Comparison of ENCODE assay signal across 27 cellular contexts in the genomic region with DNA sequence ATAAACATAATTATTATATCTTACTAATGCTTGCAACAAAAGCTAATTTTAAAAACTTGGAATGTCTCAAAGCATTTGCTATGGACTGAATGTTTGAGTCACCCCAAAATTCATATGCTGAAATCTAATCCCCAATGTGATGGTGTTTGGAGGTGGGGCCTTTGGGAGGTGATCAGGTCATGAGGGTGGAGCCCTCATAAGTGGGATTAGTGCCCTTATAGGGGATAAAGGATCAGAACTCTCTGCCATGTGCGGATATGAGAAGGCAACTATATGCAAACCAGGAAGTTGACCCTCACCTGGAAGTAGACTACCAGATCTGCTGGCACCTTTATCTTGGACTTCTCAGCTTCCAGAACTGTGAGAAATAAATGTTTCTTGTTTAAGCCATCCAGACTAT.
DNase-seq lines count a peak whose midpoint lies in the region; ATAC-seq, FAIRE-seq and TF ChIP-seq lines count a peak whose summit lies in the region.
"Had no signal": no experiment of that assay in that cellular context is flagged by ENCODE, and none has a peak within 500 bp of the region (broad histone marks: within the 10 kb centered on the region; RNA-seq: fewer than 3 reads in every experiment).

No MANE protein-coding gene starts in this region.

- H3K9ac ChIP-seq in HepG2 (ENCODE audit: insufficient read depth, low read depth, low read length) = no peak overlapping the region
- H3K9ac ChIP-seq in K562 (ENCODE audit: insufficient read depth in 1 of 2, low read depth in 2 of 2, low read length in 2 of 2) = no peak overlapping the region
- no peak overlapping the region for H3K9ac ChIP-seq in colonic mucosa (ENCODE audit: low read depth in 2 of 2, low read length in 2 of 2)
- H3K9ac ChIP-seq: BLaER1 treated with 17β-estradiol and CSF1 and Interleukin-3, amounts not matched to agents 10 nM and 100 nM had no signal

- H3K36me3 Mint-ChIP-seq in activated CD4-positive, alpha-beta T cell treated with anti-CD3 and anti-CD28 coated beads, Interleukin-2, amount 10 ng/mL, durations not matched to agents 24 days and 14 days (ENCODE audit: low read depth) = peaks cover 3% of the 10 kb centered on the region

- H2AFZ ChIP-seq in HepG2 (ENCODE audit: low read length) (no peak overlapping the region), K562 (ENCODE audit: low read depth, low read length) (peak overlapping the region; percentile 26)

- TF ChIP-seq EP300 in HepG2 (IDR thresholded peaks at IDR 0.05; ENCODE audit: low read depth in 2 of 2, low read length in 2 of 2) (no peak), HepG2 (CRISPR knock-in tag; IDR thresholded peaks at IDR 0.05; ENCODE audit: borderline replicate concordance) (no peak), K562 (IDR thresholded peaks at IDR 0.05; ENCODE audit: low read length) (no peak), esophagus muscularis mucosa (IDR thresholded peaks at IDR 0.05) (no peak)

- BruUV-seq in HepG2 (replicated peaks; lab: Mats Ljungman, UMichigan) = no TSS peak
- BruUV-seq in K562 (replicated peaks; lab: Mats Ljungman, UMichigan) = no TSS peak

- H3K9me1 ChIP-seq in K562 (ENCODE audit: control insufficient read depth, insufficient read depth, low read length) = no peaks in the 10 kb centered on the region

- TF ChIP-seq CTCF in HepG2 (CRISPR knock-in tag; IDR thresholded peaks at IDR 0.05) (no peak), right lobe of liver (IDR thresholded peaks at IDR 0.05) (no peak), K562 (IDR thresholded peaks at IDR 0.05 in 2 of 3, conservative IDR thresholded peaks at IDR 0.05 in 1 of 3; ENCODE audit: insufficient read depth in 2 of 3, low read depth in 1 of 3, low read length in 3 of 3) (no peak), esophagus muscularis mucosa (IDR thresholded peaks at IDR 0.05) (no peak), colonic mucosa (IDR thresholded peaks at IDR 0.05) (no peak)

- H3K9me3 ChIP-seq in HepG2 (ENCODE audit: low read length) = no peaks in the 10 kb centered on the region
- no peaks in the 10 kb centered on the region for H3K9me3 ChIP-seq in right lobe of liver
- no peaks in the 10 kb centered on the region for H3K9me3 ChIP-seq in K562 (replicated peaks; ENCODE audit: control insufficient read depth, insufficient read depth, low read depth, low read length)
- no peaks in the 10 kb centered on the region for H3K9me3 ChIP-seq in esophagus muscularis mucosa
- H3K9me3 ChIP-seq in colonic mucosa = no peaks in the 10 kb centered on the region

- peaks cover 17% of the 10 kb centered on the region for H3K9me3 Mint-ChIP-seq in activated CD4-positive, alpha-beta T cell treated with anti-CD3 and anti-CD28 coated beads, Interleukin-2, amount 10 ng/mL, durations not matched to agents 24 days and 14 days

- CTCF ChIA-PET in HepG2 (lab: Yijun Ruan, JAX; ENCODE audit: low intra/inter-chr PET ratio, low total read pairs) (no interaction called here), K562 (lab: Yijun Ruan, JAX; ENCODE audit: low intra/inter-chr PET ratio) (no interaction called here)

- H3K4me1 ChIP-seq in HepG2 (ENCODE audit: insufficient read depth, low read length) = peaks cover 30% of the 10 kb centered on the region
- peaks cover 0 to 15% (median under 1%) of the 10 kb centered on the region in 4 donors for H3K4me1 ChIP-seq in right lobe of liver
- peaks cover 0 to 15% of the 10 kb centered on the region in 2 experiments; a peak in 4 of 5 replicates for H3K4me1 ChIP-seq in K562 (replicated peaks in 1 of 2; ENCODE audit: control insufficient read depth in 2 of 2, insufficient read depth in 2 of 2, low read length in 2 of 2)
- H3K4me1 ChIP-seq in esophagus muscularis mucosa = no peaks in the 10 kb centered on the region
- H3K4me1 ChIP-seq in colonic mucosa = no peaks in the 10 kb centered on the region

- H4K20me1 ChIP-seq in HepG2 (ENCODE audit: insufficient read depth, low read length) (no peaks in the 10 kb centered on the region), K562 (replicated peaks; ENCODE audit: control insufficient read depth, insufficient read depth, low read length) (no peaks in the 10 kb centered on the region)
- H4K20me1 ChIP-seq: BLaER1 treated with 17β-estradiol and CSF1 and Interleukin-3, amounts not matched to agents 10 nM and 100 nM had no signal

- H3K4me3 Mint-ChIP-seq in activated CD4-positive, alpha-beta T cell treated with anti-CD3 and anti-CD28 coated beads, Interleukin-2, amount 10 ng/mL, durations not matched to agents 24 days and 14 days = no peak overlapping the region
- H3K4me3 Mint-ChIP-seq: B cell; CD4-positive, alpha-beta T cell had no signal

- no peak overlapping the region for H3K4me2 ChIP-seq in HepG2 (ENCODE audit: low read depth, low read length)
- H3K4me2 ChIP-seq in K562 (ENCODE audit: insufficient read depth, low read length) = no peak overlapping the region
- H3K4me2 ChIP-seq: A549 had no signal

- intact Hi-C loops in activated CD4-positive, alpha-beta T cell treated with anti-CD3 and anti-CD28 coated beads, Interleukin-2, amount 10 ng/mL, durations not matched to agents 24 days and 14 days (cut with micrococcal nuclease) = no loop called here
- intact Hi-C loops in HepG2 (cut with micrococcal nuclease; ENCODE audit: unreplicated experiment) (no loop called here), right lobe of liver (cut with DNase I) (no loop called here), K562 (cut with micrococcal nuclease) (no loop called here), esophagus muscularis mucosa (cut with DNase I) (no loop called here), colonic mucosa (cut with DNase I) (no loop called here)

- no peaks in the 10 kb centered on the region for H3K36me3 ChIP-seq in HepG2 (replicated peaks in 1 of 2; ENCODE audit: control insufficient read depth in 1 of 2, insufficient read depth in 2 of 2, low read length in 2 of 2)
- no peaks in the 10 kb centered on the region for H3K36me3 ChIP-seq in right lobe of liver
- no peaks in the 10 kb centered on the region for H3K36me3 ChIP-seq in K562 (ENCODE audit: control insufficient read depth, insufficient read depth, low read length)
- no peaks in the 10 kb centered on the region for H3K36me3 ChIP-seq in esophagus muscularis mucosa
- no peaks in the 10 kb centered on the region for H3K36me3 ChIP-seq in colonic mucosa

- no peaks in the 10 kb centered on the region for H3K27me3 Mint-ChIP-seq in activated CD4-positive, alpha-beta T cell treated with anti-CD3 and anti-CD28 coated beads, Interleukin-2, amount 10 ng/mL, durations not matched to agents 24 days and 14 days
- H3K27me3 Mint-ChIP-seq: CD4-positive, alpha-beta T cell had no signal

- DNase-seq in activated CD4-positive, alpha-beta T cell treated with anti-CD3 and anti-CD28 coated beads, Interleukin-2, amount 10 ng/mL, durations not matched to agents 24 days and 14 days = peak; percentile 39
- no peak for DNase-seq in activated CD4-positive, alpha-beta T cell treated with anti-CD3 and anti-CD28 coated beads for 48 hours
- DNase-seq in HepG2 (ENCODE audit: low spot score) = no peak
- no peak for DNase-seq in right lobe of liver
- DNase-seq in K562 (ENCODE audit: extremely low read depth in 1 of 4, low spot score in 3 of 4) = no peak
- peak; percentile 19 for DNase-seq in esophagus muscularis mucosa (ENCODE audit: extremely low spot score)
- no peak for DNase-seq in left lobe of liver (ENCODE audit: low spot score)
- no peak for DNase-seq in colonic mucosa
- DNase-seq: AML-193; CD4-positive, alpha-beta T cell; CD8-positive, alpha-beta memory T cell; COR-L47; DMS 273 treated with DMSO at 0.1 percent for 48 hours; DMS153; DMS53; DMS79; DND-41; EL; GDM1 had no signal

- H3K27me3 ChIP-seq in HepG2 (ENCODE audit: control insufficient read depth in 1 of 2, insufficient read depth in 2 of 2, low read length in 2 of 2) (no peaks in the 10 kb centered on the region), right lobe of liver (no peaks in the 10 kb centered on the region), K562 (ENCODE audit: control insufficient read depth in 2 of 2, insufficient read depth in 2 of 2, low read length in 2 of 2) (no peaks in the 10 kb centered on the region), esophagus muscularis mucosa (no peaks in the 10 kb centered on the region), colonic mucosa (no peaks in the 10 kb centered on the region)
- H3K27me3 ChIP-seq: BLaER1 treated with 17β-estradiol and CSF1 and Interleukin-3, amounts not matched to agents 10 nM and 100 nM had no signal

- H3K4me3 ChIP-seq in HepG2 (replicated peaks in 1 of 3; ENCODE audit: insufficient read depth in 1 of 3, low read depth in 2 of 3, low read length in 3 of 3) (no peak overlapping the region), right lobe of liver (no peak overlapping the region), K562 (no peak overlapping the region), esophagus muscularis mucosa (no peak overlapping the region), colonic mucosa (no peak overlapping the region)
- H3K4me3 ChIP-seq: A549; BLaER1 treated with 17β-estradiol and CSF1 and Interleukin-3, amounts not matched to agents 10 nM and 100 nM; GM12878 had no signal

- no peak overlapping the region for H3K27ac Mint-ChIP-seq in activated CD4-positive, alpha-beta T cell treated with anti-CD3 and anti-CD28 coated beads, Interleukin-2, amount 10 ng/mL, durations not matched to agents 24 days and 14 days
- H3K27ac Mint-ChIP-seq: B cell had no signal

- no peak for ATAC-seq in HepG2
- ATAC-seq in right lobe of liver = no peak
- no peak for ATAC-seq in K562
- ATAC-seq in left lobe of liver = no peak
- ATAC-seq: A549, GM12878 had no signal

- TF ChIP-seq RAD21 in HepG2 (CRISPR knock-in tag; IDR thresholded peaks at IDR 0.05) (no peak), K562 (CRISPR knock-in tag; conservative IDR thresholded peaks at IDR 0.05 in 1 of 2, IDR thresholded peaks at IDR 0.05 in 1 of 2) (no peak)

- TF ChIP-seq POLR2A in HepG2 (IDR thresholded peaks at IDR 0.05; ENCODE audit: insufficient read depth in 1 of 2, low read depth in 2 of 2, low read length in 2 of 2) (no peak), right lobe of liver (IDR thresholded peaks at IDR 0.05) (no peak), K562 (conservative IDR thresholded peaks at IDR 0.05) (no peak), esophagus muscularis mucosa (IDR thresholded peaks at IDR 0.05; ENCODE audit: low read depth) (no peak)

- peaks cover 13% of the 10 kb centered on the region for H3K4me1 Mint-ChIP-seq in activated CD4-positive, alpha-beta T cell treated with anti-CD3 and anti-CD28 coated beads, Interleukin-2, amount 10 ng/mL, durations not matched to agents 24 days and 14 days
- H3K4me1 Mint-ChIP-seq: B cell had no signal

- H3K27ac ChIP-seq in HepG2 (ENCODE audit: extremely low read length, insufficient read depth, low read length) = no peak overlapping the region
- H3K27ac ChIP-seq in right lobe of liver = no peak overlapping the region
- no peak overlapping the region for H3K27ac ChIP-seq in K562 (ENCODE audit: extremely low read depth, low read depth, low read length)
- no peak overlapping the region for H3K27ac ChIP-seq in esophagus muscularis mucosa (replicated peaks in 1 of 4)
- H3K27ac ChIP-seq in colonic mucosa = no peak overlapping the region
- H3K27ac ChIP-seq: 22Rv1, A549, C4-2B had no signal

- in situ Hi-C loops in HepG2 (cut with HindIII; ENCODE audit: extremely low pct_ligation_motif_present, low pct_unique_long_range_greater_than_20kb) = no loop called here
- in situ Hi-C loops in K562 (cut with MboI) = no loop called here

- WGBS in HepG2 (ENCODE audit: low lambda C conversion rate) = 100% methylated on average over 1 of the region's 1 CpG
- 100% methylated on average over 1 of the region's 1 CpG for WGBS in right lobe of liver (ENCODE audit: insufficient coverage, low coverage, low lambda C conversion rate, missing lambda C conversion rate)
- WGBS in K562 (ENCODE audit: insufficient coverage, low coverage, missing lambda C conversion rate) = 53% methylated on average over 1 of the region's 1 CpG
- 100% methylated on average over 1 of the region's 1 CpG for WGBS in esophagus muscularis mucosa

- no peaks in the 10 kb centered on the region for H3K79me2 ChIP-seq in HepG2 (ENCODE audit: insufficient read depth, low read length)
- H3K79me2 ChIP-seq in K562 (ENCODE audit: control insufficient read depth, insufficient read depth, low read length) = no peaks in the 10 kb centered on the region

- POLR2A ChIA-PET in HepG2 (lab: Yijun Ruan, JAX) (no interaction called here), K562 (lab: Yijun Ruan, JAX) (interaction anchor here (1.2 to 1.3 kb wide), 2 partner anchors 155 to 201 kb away, joined by 3 read pairs; no protein-coding TSS in a partner anchor)

- FAIRE-seq in HepG2 (lab: Jason Lieb, UNC) (no peak), K562 (lab: Jason Lieb, UNC) (no peak)
- FAIRE-seq: GM12878, GM12892, GM18507 had no signal

Comparison
In these comparisons a context has a peak if more than half of its experiments do, and no peak if none do; other contexts are left out.
1. DNase-seq: peak in activated CD4-positive, alpha-beta T cell treated with anti-CD3 and anti-CD28 coated beads, Interleukin-2, amount 10 ng/mL, durations not matched to agents 24 days and 14 days (single experiment) and esophagus muscularis mucosa (single experiment); none in activated CD4-positive, alpha-beta T cell treated with anti-CD3 and anti-CD28 coated beads for 48 hours (single experiment), HepG2 (single experiment), right lobe of liver (0 of 3), K562 (0 of 4), left lobe of liver (single experiment) and colonic mucosa (single experiment).